ENCODE assay signal across 8 cellular contexts in genomic region chr1:20507564-20508410, GRCh38. TPM values are rescaled to one million over a fixed set of nuclear protein-coding genes. Genes with fewer than 3 reads are reported as not detected.
DNase-seq lines count a peak whose midpoint lies in the region; TF ChIP-seq lines count a peak whose summit lies in the region.

Gene MUL1, minus strand, starts transcription at chr1:20508151. Its CDS starts 127 bp downstream, at chr1:20508024.

- H3K36me3 ChIP-seq in SK-N-SH (replicated peaks in 1 of 2; ENCODE audit: control insufficient read depth in 1 of 2, insufficient read depth in 2 of 2, low read length in 1 of 2): peaks cover 15 to 16% of the 10 kb centered on the region in 2 experiments

- TF ChIP-seq CTCF in HFFc6 (IDR thresholded peaks at IDR 0.05) (no peak), SK-N-SH (IDR thresholded peaks at IDR 0.05) (no peak)

- peaks cover 0 to 7% of the 10 kb centered on the region in 2 experiments; a peak in 1 of 4 replicates for H3K4me1 ChIP-seq in SK-N-SH (ENCODE audit: control insufficient read depth in 1 of 2, insufficient read depth in 2 of 2, low read depth in 1 of 2, low read length in 1 of 2)

- no peak for TF ChIP-seq EP300 in SK-N-SH (IDR thresholded peaks at IDR 0.05; ENCODE audit: borderline replicate concordance in 1 of 2, low read depth in 1 of 2, low read length in 1 of 2)

- H3K4me2 ChIP-seq in SK-N-SH: peak within 1 kb of the TSS; percentile 96

- H3K4me1 Mint-ChIP-seq in HFFc6 (ENCODE audit: low read depth): peaks cover 17% of the 10 kb centered on the region

- H3K9me3 ChIP-seq in SK-N-SH: no peaks in the 10 kb centered on the region

- peak within 1 kb of the TSS; percentile 95 for H3K4me3 Mint-ChIP-seq in HFFc6

- peaks cover 5% of the 10 kb centered on the region; the same call in 1 of the 2 replicates for H3K36me3 Mint-ChIP-seq in HFFc6 (ENCODE audit: low read depth)

- H3K79me2 ChIP-seq in SK-N-SH (ENCODE audit: insufficient read depth): peaks cover 51% of the 10 kb centered on the region

- DNase-seq in GF-D8 (lab: John Stamatoyannopoulos, UW): peak; percentile 47
- DNase-seq in HFFc6: peak; percentile 83
- peak; percentile 94 for DNase-seq in NCI-H1092 (lab: John Stamatoyannopoulos, UW)
- peak; percentile 96 for DNase-seq in SK-N-SH
- peak; percentile 94 for DNase-seq in activated naive CD4-positive, alpha-beta T cell treated with anti-CD3 and anti-CD28 coated beads, Interleukin-2, amount 50 U/mL, for 16 hours
- peak; percentile 92 for DNase-seq in germinal center (ENCODE audit: low spot score)
- peak; percentile 59 for DNase-seq in non-pigmented ciliary epithelial cell (ENCODE audit: low read depth)
- peak; percentile 61 to 98 (median 91) for DNase-seq in substantia nigra (lab: John Stamatoyannopoulos, UW)

- H3K9me2 ChIP-seq in SK-N-SH: no peaks in the 10 kb centered on the region

- peak within 1 kb of the TSS; percentile 67 to 70 for H3K27ac ChIP-seq in SK-N-SH (ENCODE audit: low read depth in 2 of 2, low read length in 1 of 2)
- peak within 1 kb of the TSS; percentile 71 for H3K27ac ChIP-seq in substantia nigra (ENCODE audit: low read depth, low read length, poor library complexity, severe bottlenecking)

- TF ChIP-seq RAD21 in SK-N-SH (IDR thresholded peaks at IDR 0.05; ENCODE audit: low read length): no peak

- H4K20me1 ChIP-seq in SK-N-SH (ENCODE audit: insufficient read depth): peaks cover 21% of the 10 kb centered on the region

- H3K27ac Mint-ChIP-seq in HFFc6: peak within 1 kb of the TSS; percentile 76

- 1% methylated on average over 28 of the region's 58 CpGs for WGBS in SK-N-SH (ENCODE audit: low lambda C conversion rate)

- H2AFZ ChIP-seq in SK-N-SH (ENCODE audit: low read depth): peak within 1 kb of the TSS; percentile 100

- no peaks in the 10 kb centered on the region for H3K9me3 Mint-ChIP-seq in HFFc6

- H3K27me3 Mint-ChIP-seq in HFFc6 (ENCODE audit: insufficient read depth): peaks cover 7% of the 10 kb centered on the region

- H3F3A ChIP-seq in SK-N-SH (replicated peaks; ENCODE audit: insufficient read depth): no peaks in the 10 kb centered on the region

- H3K4me3 ChIP-seq in SK-N-SH (ENCODE audit: low read depth in 2 of 2, low read length in 1 of 2): peak within 1 kb of the TSS; percentile 92 to 97

- CTCF ChIA-PET in SK-N-SH (lab: Yijun Ruan, JAX): interaction anchor here (0.8 to 3.3 kb wide), 5 partner anchors 13 to 626 kb away, joined by 3 to 16 read pairs (median 3); partner anchors contain the start of gene OTUD3

- H3K27me3 ChIP-seq in SK-N-SH (ENCODE audit: insufficient read depth): no peaks in the 10 kb centered on the region; the same call in 1 of the 2 replicates

- POLR2A ChIA-PET in SK-N-SH (lab: Yijun Ruan, JAX): interaction anchor here (0.6 to 1.7 kb wide), 7 partner anchors 9 to 154 kb away, joined by 3 to 7 read pairs (median 3); partner anchors contain the start of genes CAMK2N1 and DDOST

- H3K9ac ChIP-seq in SK-N-SH: peak within 1 kb of the TSS; percentile 72

TF ChIP-seq in SK-N-SH, 30 proteins besides CTCF, POLR2A, EP300 and RAD21 (continues in another document):
- 0 out of 2 replicates have a peak, but pooled peaks have one; percentile 19 for TF ChIP-seq USF1 (IDR thresholded peaks at IDR 0.05; ENCODE audit: borderline replicate concordance, low read depth)
- no peak for TF ChIP-seq RFX5 (IDR thresholded peaks at IDR 0.05; ENCODE audit: low read length)
- peak; percentile 95 for TF ChIP-seq ELF1 (IDR thresholded peaks at IDR 0.05)
- TF ChIP-seq MAX (IDR thresholded peaks at IDR 0.05; ENCODE audit: low read depth): peak; percentile 81
- peak; percentile 100 for TF ChIP-seq GABPA (IDR thresholded peaks at IDR 0.05; ENCODE audit: low read depth)
- TF ChIP-seq TAF1 (IDR thresholded peaks at IDR 0.05; ENCODE audit: borderline replicate concordance, low read depth, low read length): peak; percentile 69
- no peak for TF ChIP-seq RXRA (IDR thresholded peaks at IDR 0.05; ENCODE audit: borderline replicate concordance, low read depth)
- TF ChIP-seq ZBTB33 (IDR thresholded peaks at IDR 0.05; ENCODE audit: borderline replicate concordance, low read depth): no peak
- no peak; the same call in 1 of the 2 replicates for TF ChIP-seq SIN3A (IDR thresholded peaks at IDR 0.05; ENCODE audit: borderline replicate concordance, low read depth, low read length)
- TF ChIP-seq GATA2 (CRISPR knock-in tag; IDR thresholded peaks at IDR 0.05): peak; percentile 12; the same call in 1 of the 2 replicates
- no peak for TF ChIP-seq JUND (IDR thresholded peaks at IDR 0.05)
- no peak for TF ChIP-seq USF2 (IDR thresholded peaks at IDR 0.05; ENCODE audit: borderline replicate concordance, low read depth, low read length)
- TF ChIP-seq YY1 (IDR thresholded peaks at IDR 0.05; ENCODE audit: low read depth): 0 out of 2 replicates have a peak, but pooled peaks have one; percentile 17
- no peak for TF ChIP-seq NRF1 (IDR thresholded peaks at IDR 0.05; ENCODE audit: low read depth, low read length)
- TF ChIP-seq FOXM1 (IDR thresholded peaks at IDR 0.05; ENCODE audit: low read depth): no peak
- peak; percentile 15; the same call in 1 of the 2 replicates for TF ChIP-seq FOSL2 (IDR thresholded peaks at IDR 0.05; ENCODE audit: borderline replicate concordance, low read depth)
- TF ChIP-seq FOXJ3 (CRISPR knock-in tag; IDR thresholded peaks at IDR 0.05): no peak
- no peak for TF ChIP-seq RCOR1 (IDR thresholded peaks at IDR 0.05; ENCODE audit: low read length)
- no peak for TF ChIP-seq IRF3 (IDR thresholded peaks at IDR 0.05; ENCODE audit: low read depth, low read length)
- TF ChIP-seq PBX3 (IDR thresholded peaks at IDR 0.05): no peak
- TF ChIP-seq MXI1 (IDR thresholded peaks at IDR 0.05; ENCODE audit: low read depth, low read length): peak; percentile 57; the same call in 1 of the 2 replicates
- TF ChIP-seq POLR2AphosphoS5 (IDR thresholded peaks at IDR 0.05; ENCODE audit: low read depth, low read length): peak; percentile 75; the same call in 1 of the 2 replicates
- TF ChIP-seq TEAD4 (IDR thresholded peaks at IDR 0.05; ENCODE audit: borderline replicate concordance, insufficient read depth): no peak
- TF ChIP-seq CHD2 (IDR thresholded peaks at IDR 0.05; ENCODE audit: low read length, partially characterized antibody): peak; percentile 84
- no peak for TF ChIP-seq SMC3 (IDR thresholded peaks at IDR 0.05; ENCODE audit: low read depth, low read length)

RNA-seq across cellular contexts. Expression of gene MUL1, which starts in this region (rescaled TPM):
- 10 to 100 TPM; 26.9 to 36.4 (median 27.8) TPM for total RNA-seq in HFFc6 (2021; fragmentation: NEBNext Ultra II Directional; extraction: Animal tissue kit (Norgen Biotek cat#: 25700))
- polyA plus RNA-seq in SK-N-SH (2012; rRNA removed): 22.8 and 26.4 TPM in 2 replicates
- 13.8 and 20.8 TPM in 2 replicates for polyA plus RNA-seq in SK-N-SH (2012; cell fraction: cytosol; rRNA removed)
- 12.8 and 16.0 TPM in 2 replicates for polyA plus RNA-seq in SK-N-SH (2012; cell fraction: nucleus; rRNA removed)

Comparison
In these comparisons a context has a peak if more than half of its experiments do, and no peak if none do; other contexts are left out.
1. Peak in every context shown above with its lines: DNase-seq, H3K4me3 ChIP-seq and H3K27ac ChIP-seq.